Comparison of ENCODE assay signal across 20 cellular contexts in the genomic region with DNA sequence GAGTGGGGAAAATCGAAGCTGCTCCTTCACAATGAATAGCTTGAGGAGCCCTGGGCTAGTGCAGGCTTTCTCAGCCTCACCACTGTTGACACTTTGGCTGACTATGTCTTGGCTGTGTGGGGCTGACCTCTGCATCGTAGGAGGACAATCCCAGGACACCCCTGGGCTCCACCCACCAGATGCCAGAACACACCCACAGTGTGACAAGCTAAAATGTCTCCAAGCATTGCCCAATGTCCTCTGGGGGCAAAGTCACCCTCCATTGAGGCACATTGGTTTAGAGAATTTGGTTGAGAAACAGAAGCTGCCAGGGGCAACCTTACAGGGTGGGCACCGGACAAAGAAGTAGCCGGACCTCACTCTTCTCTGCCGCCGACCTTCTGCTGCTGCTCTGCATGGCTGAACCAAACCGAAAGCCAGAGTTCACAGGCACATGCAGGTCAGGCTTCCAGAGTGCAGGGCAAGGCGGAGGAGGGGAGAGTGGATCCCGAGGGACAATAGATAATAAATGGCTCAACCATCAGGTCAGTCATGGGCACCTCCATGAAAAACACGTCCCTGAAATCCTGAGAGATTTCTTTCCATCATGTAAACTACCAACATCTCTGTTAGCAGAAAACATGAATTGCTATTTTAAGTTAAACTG.
A peak's percentile ranks its signal among the peaks of the same experiment; 100 is the strongest.
DNase-seq lines count a peak whose midpoint lies in the region; ATAC-seq and TF ChIP-seq lines count a peak whose summit lies in the region.
"Had no signal": no experiment of that assay in that cellular context is flagged by ENCODE, and none has a peak within 500 bp of the region (broad histone marks: within the 10 kb centered on the region; RNA-seq: fewer than 3 reads in every experiment).

No MANE protein-coding gene starts in this region.

- H3K4me3 Mint-ChIP-seq in nephron progenitor cell (no peak overlapping the region), chondrocyte (ENCODE audit: unreplicated experiment) (no peak overlapping the region)
- H3K4me3 Mint-ChIP-seq: CD4-positive, alpha-beta T cell had no signal

- H3K27ac ChIP-seq in right cardiac atrium (ENCODE audit: low read length) (no peak overlapping the region), heart left ventricle (no peak overlapping the region), cingulate gyrus (ENCODE audit: low read depth, low read length) (peak overlapping the region; percentile 13), hepatocyte (no peak overlapping the region)
- H3K27ac ChIP-seq: BLaER1, KMS-11, RWPE1, SK-N-MC had no signal

- ATAC-seq in right cardiac atrium (peak; percentile 29 to 33), heart left ventricle (no peak), HG03342 (IDR thresholded peaks at IDR 0.05; ENCODE audit: unreplicated experiment) (no peak)
- ATAC-seq: Panc1 had no signal

- no peaks in the 10 kb centered on the region for H3K4me1 ChIP-seq in right cardiac atrium (ENCODE audit: control insufficient read depth, insufficient read depth, low read length)
- no peaks in the 10 kb centered on the region for H3K4me1 ChIP-seq in heart left ventricle
- no peaks in the 10 kb centered on the region for H3K4me1 ChIP-seq in hepatocyte (ENCODE audit: insufficient read depth)
- H3K4me1 ChIP-seq: BLaER1 had no signal

- TF ChIP-seq CTCF in heart left ventricle (IDR thresholded peaks at IDR 0.05) = no peak
- TF ChIP-seq CTCF in nephron progenitor cell (IDR thresholded peaks at IDR 0.05) = no peak
- no peak for TF ChIP-seq CTCF in hepatocyte (IDR thresholded peaks at IDR 0.05; ENCODE audit: poor library complexity)
- TF ChIP-seq CTCF in chondrocyte (IDR thresholded peaks at IDR 0.05) = no peak

- WGBS in right cardiac atrium = 69% methylated on average over 10 of the region's 10 CpGs
- 64 to 82% (median 76%) methylated on average over 6 to 10 of the region's 10 CpGs for WGBS in heart left ventricle, 4 donors
- 87% methylated on average over 10 of the region's 10 CpGs for WGBS in hepatocyte (ENCODE audit: low lambda C conversion rate, missing lambda C conversion rate)

- DNase-seq in right cardiac atrium = no peak
- no peak for DNase-seq in heart left ventricle
- DNase-seq in nephron progenitor cell = peak; percentile 28
- no peak for DNase-seq in hepatocyte (ENCODE audit: low spot score)
- no peak for DNase-seq in chondrocyte (ENCODE audit: low spot score)
- DNase-seq: CD4-positive, alpha-beta T cell; IMR-90; MM.1S; NCI-H1417; NCI-H1694; NCI-H2081 treated with DMSO at 0.1 percent for 48 hours; NCI-H226; SHP77 treated with DMSO at 0.1 percent for 48 hours had no signal

- H3K4me2 ChIP-seq in hepatocyte = no peak overlapping the region
- H3K4me2 ChIP-seq: BLaER1, KMS-11 had no signal

- H3K9me3 Mint-ChIP-seq in nephron progenitor cell = no peaks in the 10 kb centered on the region
- no peaks in the 10 kb centered on the region for H3K9me3 Mint-ChIP-seq in chondrocyte (ENCODE audit: low read depth)
- H3K9me3 Mint-ChIP-seq: CD4-positive, alpha-beta T cell had no signal

- H3K4me3 ChIP-seq in right cardiac atrium (ENCODE audit: low read length) (no peak overlapping the region), heart left ventricle (no peak overlapping the region), hepatocyte (no peak overlapping the region)
- H3K4me3 ChIP-seq: BLaER1, SK-N-MC had no signal

- no peak overlapping the region for H2AFZ ChIP-seq in hepatocyte

- H3K79me2 ChIP-seq in hepatocyte = no peaks in the 10 kb centered on the region

- H3K27ac Mint-ChIP-seq in nephron progenitor cell (no peak overlapping the region), chondrocyte (ENCODE audit: unreplicated experiment) (no peak overlapping the region)
- H3K27ac Mint-ChIP-seq: CD4-positive, alpha-beta T cell had no signal

- H3K9me2 ChIP-seq in hepatocyte (replicated peaks; ENCODE audit: insufficient read depth) = no peaks in the 10 kb centered on the region

- H3K27me3 Mint-ChIP-seq in nephron progenitor cell (ENCODE audit: low read depth, poor library complexity) = peaks cover 26% of the 10 kb centered on the region
- peaks cover 2% of the 10 kb centered on the region for H3K27me3 Mint-ChIP-seq in chondrocyte (ENCODE audit: low read depth)
- H3K27me3 Mint-ChIP-seq: CD4-positive, alpha-beta T cell had no signal

- H4K20me1 ChIP-seq in hepatocyte (ENCODE audit: insufficient read depth, poor library complexity, severe bottlenecking) = no peaks in the 10 kb centered on the region
- H4K20me1 ChIP-seq: BLaER1 had no signal

- H3K9me3 ChIP-seq in right cardiac atrium (ENCODE audit: control insufficient read depth, low read length) (no peaks in the 10 kb centered on the region), heart left ventricle (no peaks in the 10 kb centered on the region), hepatocyte (ENCODE audit: low read depth) (no peaks in the 10 kb centered on the region)
- H3K9me3 ChIP-seq: BLaER1 had no signal

- H3K36me3 Mint-ChIP-seq in nephron progenitor cell (ENCODE audit: low read depth) = no peaks in the 10 kb centered on the region
- H3K36me3 Mint-ChIP-seq in chondrocyte (ENCODE audit: low read depth) = no peaks in the 10 kb centered on the region

- intact Hi-C loops in right cardiac atrium (cut with DNase I) (no loop called here), heart left ventricle (cut with DNase I) (no loop called here)

- no peak for TF ChIP-seq POLR2A in heart left ventricle (IDR thresholded peaks at IDR 0.05)

- H3K36me3 ChIP-seq in heart left ventricle = no peaks in the 10 kb centered on the region
- no peaks in the 10 kb centered on the region for H3K36me3 ChIP-seq in hepatocyte (replicated peaks; ENCODE audit: insufficient read depth, low read depth)
- H3K36me3 ChIP-seq: BLaER1 had no signal

- H3K4me1 Mint-ChIP-seq in nephron progenitor cell = peaks cover 40% of the 10 kb centered on the region
- H3K4me1 Mint-ChIP-seq in chondrocyte (ENCODE audit: low read depth) = peaks cover 7% of the 10 kb centered on the region

- H3K27me3 ChIP-seq in right cardiac atrium (ENCODE audit: control insufficient read depth, insufficient read depth) (no peaks in the 10 kb centered on the region), heart left ventricle (no peaks in the 10 kb centered on the region), hepatocyte (no peaks in the 10 kb centered on the region)
- H3K27me3 ChIP-seq: BLaER1 had no signal

Comparison
In these comparisons a context has a peak if more than half of its experiments do, and no peak if none do; other contexts are left out.
1. ATAC-seq: peak in right cardiac atrium (2 of 2); none in heart left ventricle (0 of 4) and HG03342 (single experiment).